Comparison of ENCODE assay signal across 1 cellular context in genomic region chr19:4977299-4978174, GRCh38.
TF ChIP-seq lines count a peak whose summit lies in the region.

No MANE protein-coding gene starts in this region.

TF ChIP-seq in HEK293, 187 proteins besides CTCF, POLR2A, EP300 and RAD21 (continued from another document):
- TF ChIP-seq, protein P1, sequence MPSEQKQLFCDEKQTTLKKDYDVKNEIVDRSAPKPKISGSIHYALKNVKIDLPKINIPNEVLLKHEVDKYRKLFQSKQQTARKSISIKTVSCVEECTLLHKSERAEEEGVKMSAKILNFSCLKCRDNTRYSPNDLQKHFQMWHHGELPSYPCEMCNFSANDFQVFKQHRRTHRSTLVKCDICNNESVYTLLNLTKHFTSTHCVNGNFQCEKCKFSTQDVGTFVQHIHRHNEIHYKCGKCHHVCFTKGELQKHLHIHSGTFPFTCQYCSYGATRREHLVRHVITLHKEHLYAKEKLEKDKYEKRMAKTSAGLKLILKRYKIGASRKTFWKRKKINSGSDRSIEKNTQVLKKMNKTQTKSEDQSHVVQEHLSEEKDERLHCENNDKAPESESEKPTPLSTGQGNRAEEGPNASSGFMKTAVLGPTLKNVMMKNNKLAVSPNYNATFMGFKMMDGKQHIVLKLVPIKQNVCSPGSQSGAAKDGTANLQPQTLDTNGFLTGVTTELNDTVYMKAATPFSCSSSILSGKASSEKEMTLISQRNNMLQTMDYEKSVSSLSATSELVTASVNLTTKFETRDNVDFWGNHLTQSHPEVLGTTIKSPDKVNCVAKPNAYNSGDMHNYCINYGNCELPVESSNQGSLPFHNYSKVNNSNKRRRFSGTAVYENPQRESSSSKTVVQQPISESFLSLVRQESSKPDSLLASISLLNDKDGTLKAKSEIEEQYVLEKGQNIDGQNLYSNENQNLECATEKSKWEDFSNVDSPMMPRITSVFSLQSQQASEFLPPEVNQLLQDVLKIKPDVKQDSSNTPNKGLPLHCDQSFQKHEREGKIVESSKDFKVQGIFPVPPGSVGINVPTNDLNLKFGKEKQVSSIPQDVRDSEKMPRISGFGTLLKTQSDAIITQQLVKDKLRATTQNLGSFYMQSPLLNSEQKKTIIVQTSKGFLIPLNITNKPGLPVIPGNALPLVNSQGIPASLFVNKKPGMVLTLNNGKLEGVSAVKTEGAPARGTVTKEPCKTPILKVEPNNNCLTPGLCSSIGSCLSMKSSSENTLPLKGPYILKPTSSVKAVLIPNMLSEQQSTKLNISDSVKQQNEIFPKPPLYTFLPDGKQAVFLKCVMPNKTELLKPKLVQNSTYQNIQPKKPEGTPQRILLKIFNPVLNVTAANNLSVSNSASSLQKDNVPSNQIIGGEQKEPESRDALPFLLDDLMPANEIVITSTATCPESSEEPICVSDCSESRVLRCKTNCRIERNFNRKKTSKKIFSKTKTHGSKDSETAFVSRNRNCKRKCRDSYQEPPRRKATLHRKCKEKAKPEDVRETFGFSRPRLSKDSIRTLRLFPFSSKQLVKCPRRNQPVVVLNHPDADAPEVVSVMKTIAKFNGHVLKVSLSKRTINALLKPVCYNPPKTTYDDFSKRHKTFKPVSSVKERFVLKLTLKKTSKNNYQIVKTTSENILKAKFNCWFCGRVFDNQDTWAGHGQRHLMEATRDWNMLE (tag by site-specific recombination; conservative IDR thresholded peaks at IDR 0.05; ENCODE audit: low read depth) = no peak
